ENCODE assay signal across 17 cellular contexts in genomic region chr18:23935804-23936203, GRCh38.
DNase-seq lines count a peak whose midpoint lies in the region; ATAC-seq lines count a peak whose summit lies in the region.
"Had no signal": no experiment of that assay in that cellular context is flagged by ENCODE, and none has a peak within 500 bp of the region (broad histone marks: within the 10 kb centered on the region; RNA-seq: fewer than 3 reads in every experiment).

No MANE protein-coding gene starts in this region.

- peaks cover 15% of the 10 kb centered on the region for H3K27me3 Mint-ChIP-seq in activated T-helper 2 cell treated with anti-CD3 and anti-CD28 coated beads, Interferon-gamma antibody, Interleukin-2, Interleukin-4, amounts not matched to agents 10 μg/mL and 5 μg/mL and 100 μg/mL, durations not matched to agents 14 hours and 24 hours and 36 hours (ENCODE audit: low read depth)

- intact Hi-C loops in activated T-helper 2 cell treated with anti-CD3 and anti-CD28 coated beads, Interferon-gamma antibody, Interleukin-2, Interleukin-4, amounts not matched to agents 10 μg/mL and 5 μg/mL and 100 μg/mL, durations not matched to agents 14 hours and 24 hours and 36 hours (cut with micrococcal nuclease): loop anchor here (5.0 kb wide), 1 partner anchor 181 kb away; no protein-coding TSS in a partner anchor

- H3K4me3 Mint-ChIP-seq in activated T-helper 2 cell treated with anti-CD3 and anti-CD28 coated beads, Interferon-gamma antibody, Interleukin-2, Interleukin-4, amounts not matched to agents 10 μg/mL and 5 μg/mL and 100 μg/mL, durations not matched to agents 14 hours and 24 hours and 36 hours (ENCODE audit: low read depth): no peak overlapping the region
- no peak overlapping the region for H3K4me3 Mint-ChIP-seq in stimulated activated effector memory CD8-positive, alpha-beta T cell treated with anti-CD3 and anti-CD28 coated beads, Interleukin-12 subunit alpha, Interleukin-12 subunit beta, amount 100 ng/mL, for 72 hours

- H3K27ac Mint-ChIP-seq in activated T-helper 2 cell treated with anti-CD3 and anti-CD28 coated beads, Interferon-gamma antibody, Interleukin-2, Interleukin-4, amounts not matched to agents 10 μg/mL and 5 μg/mL and 100 μg/mL, durations not matched to agents 14 hours and 24 hours and 36 hours: no peak overlapping the region
- no peak overlapping the region for H3K27ac Mint-ChIP-seq in stimulated activated effector memory CD8-positive, alpha-beta T cell treated with anti-CD3 and anti-CD28 coated beads, Interleukin-12 subunit alpha, Interleukin-12 subunit beta, amount 100 ng/mL, for 72 hours
- H3K27ac Mint-ChIP-seq: activated naive CD4-positive, alpha-beta T cell treated with anti-CD3 and anti-CD28 coated beads, Interleukin-2, amount 50 U/mL, for 72 hours had no signal

- DNase-seq in activated gamma-delta T cell treated with Interleukin-2 at 50 U/mL for 16 hours: peak; percentile 17
- no peak for DNase-seq in activated gamma-delta T cell (lab: John Stamatoyannopoulos, UW)
- DNase-seq in HT1080 (ENCODE audit: low read depth): peak; percentile 32
- DNase-seq in activated T-helper 2 cell treated with anti-CD3 and anti-CD28 coated beads, Interferon-gamma antibody, Interleukin-2, Interleukin-4, amounts not matched to agents 10 μg/mL and 5 μg/mL and 100 μg/mL, durations not matched to agents 14 hours and 24 hours and 36 hours (ENCODE audit: low spot score): peak; percentile 33
- no peak for DNase-seq in stimulated activated effector memory CD8-positive, alpha-beta T cell treated with anti-CD3 and anti-CD28 coated beads, Interleukin-12 subunit alpha, Interleukin-12 subunit beta, amount 100 ng/mL, for 72 hours (ENCODE audit: low spot score in 2 of 2)
- no peak for DNase-seq in AG20443 (ENCODE audit: low spot score)
- no peak for DNase-seq in COLO668 (lab: John Stamatoyannopoulos, UW; ENCODE audit: unreplicated experiment)
- DNase-seq: colonic mucosa, DMS79, left lung, midbrain, MV-4-11, NCI-H2029, NCI-H446, substantia nigra had no signal

- no peaks in the 10 kb centered on the region for H3K36me3 Mint-ChIP-seq in activated T-helper 2 cell treated with anti-CD3 and anti-CD28 coated beads, Interferon-gamma antibody, Interleukin-2, Interleukin-4, amounts not matched to agents 10 μg/mL and 5 μg/mL and 100 μg/mL, durations not matched to agents 14 hours and 24 hours and 36 hours (ENCODE audit: low read depth)
- no peaks in the 10 kb centered on the region for H3K36me3 Mint-ChIP-seq in stimulated activated effector memory CD8-positive, alpha-beta T cell treated with anti-CD3 and anti-CD28 coated beads, Interleukin-12 subunit alpha, Interleukin-12 subunit beta, amount 100 ng/mL, for 72 hours
- H3K36me3 Mint-ChIP-seq: activated naive CD4-positive, alpha-beta T cell treated with anti-CD3 and anti-CD28 coated beads, Interleukin-2, amount 50 U/mL, for 72 hours had no signal

- ATAC-seq in stimulated activated effector memory CD8-positive, alpha-beta T cell treated with anti-CD3 and anti-CD28 coated beads, Interleukin-12 subunit alpha, Interleukin-12 subunit beta, amount 100 ng/mL, for 72 hours: peak; percentile 79
- no peak for ATAC-seq in activated CD4-positive, CD25-positive, alpha-beta regulatory T cell treated with anti-CD3 and anti-CD28 coated beads, Interleukin-2, amount 50 U/mL, for 24 hours
- ATAC-seq: left lung had no signal

- H3K4me1 Mint-ChIP-seq in activated T-helper 2 cell treated with anti-CD3 and anti-CD28 coated beads, Interferon-gamma antibody, Interleukin-2, Interleukin-4, amounts not matched to agents 10 μg/mL and 5 μg/mL and 100 μg/mL, durations not matched to agents 14 hours and 24 hours and 36 hours (ENCODE audit: low read depth): peaks cover 48% of the 10 kb centered on the region
- H3K4me1 Mint-ChIP-seq in stimulated activated effector memory CD8-positive, alpha-beta T cell treated with anti-CD3 and anti-CD28 coated beads, Interleukin-12 subunit alpha, Interleukin-12 subunit beta, amount 100 ng/mL, for 72 hours: peaks cover 44% of the 10 kb centered on the region

- no peaks in the 10 kb centered on the region for H3K9me3 Mint-ChIP-seq in activated T-helper 2 cell treated with anti-CD3 and anti-CD28 coated beads, Interferon-gamma antibody, Interleukin-2, Interleukin-4, amounts not matched to agents 10 μg/mL and 5 μg/mL and 100 μg/mL, durations not matched to agents 14 hours and 24 hours and 36 hours
- H3K9me3 Mint-ChIP-seq in stimulated activated effector memory CD8-positive, alpha-beta T cell treated with anti-CD3 and anti-CD28 coated beads, Interleukin-12 subunit alpha, Interleukin-12 subunit beta, amount 100 ng/mL, for 72 hours: no peaks in the 10 kb centered on the region

Comparison
In these comparisons a context has a peak if more than half of its experiments do, and no peak if none do; other contexts are left out.
1. DNase-seq: peak in activated gamma-delta T cell treated with Interleukin-2 at 50 U/mL for 16 hours (single experiment), HT1080 (single experiment) and activated T-helper 2 cell treated with anti-CD3 and anti-CD28 coated beads, Interferon-gamma antibody, Interleukin-2, Interleukin-4, amounts not matched to agents 10 μg/mL and 5 μg/mL and 100 μg/mL, durations not matched to agents 14 hours and 24 hours and 36 hours (single experiment); none in activated gamma-delta T cell (single experiment), stimulated activated effector memory CD8-positive, alpha-beta T cell treated with anti-CD3 and anti-CD28 coated beads, Interleukin-12 subunit alpha, Interleukin-12 subunit beta, amount 100 ng/mL, for 72 hours (0 of 2), AG20443 (single experiment) and COLO668 (single experiment).